Comparison of ENCODE assay signal across 31 cellular contexts in genomic region chr10:28640551-28640950, GRCh38. TPM values are rescaled to one million over a fixed set of nuclear protein-coding genes. Genes with fewer than 3 reads are reported as not detected.
"Had no signal": no experiment of that assay in that cellular context is flagged by ENCODE, and none has a peak within 500 bp of the region (broad histone marks: within the 10 kb centered on the region; RNA-seq: fewer than 3 reads in every experiment).

No MANE protein-coding gene starts in this region.

- H3K9me3 ChIP-seq: adrenal gland, body of pancreas had no signal

- H3K36me3 ChIP-seq: adrenal gland, brain microvascular endothelial cell, breast epithelium had no signal

- H3K4me1 ChIP-seq: adrenal gland, body of pancreas, breast epithelium had no signal

- H3K27ac ChIP-seq: adrenal gland, body of pancreas, brain microvascular endothelial cell, breast epithelium, VCaP had no signal

- H3K4me3 ChIP-seq: adrenal gland, body of pancreas, breast epithelium had no signal

- DNase-seq: activated B cell treated with CpG ODN at 0.5 μM for 24 hours; activated CD4-positive, alpha-beta memory T cell treated with anti-CD3 and anti-CD28 coated beads for 36 hours; activated CD4-positive, alpha-beta T cell treated with anti-CD3 and anti-CD28 coated beads for 4 hours; activated CD4-positive, alpha-beta T cell treated with anti-CD3 and anti-CD28 coated beads, Interleukin-2, amount 10 ng/mL, durations not matched to agents 24 days and 14 days; activated CD4-positive, alpha-beta T cell treated with anti-CD3 and anti-CD28 coated beads, Interleukin-2, amount 50 U/mL, for 1 hour; activated CD4-positive, alpha-beta T cell treated with anti-CD3 and anti-CD28 coated beads, Interleukin-2, amount 50 U/mL, for 4 hours; activated CD4-positive, CD25-positive, alpha-beta regulatory T cell treated with anti-CD3 and anti-CD28 coated beads, Interleukin-2, amount 50 U/mL, for 72 hours; activated CD8-positive, alpha-beta memory T cell treated with anti-CD3 and anti-CD28 coated beads, Interleukin-2, amount 10 ng/mL, durations not matched to agents 7 days and 5 days; activated CD8-positive, alpha-beta T cell treated with anti-CD3 and anti-CD28 coated beads for 36 hours; activated effector memory CD4-positive, alpha-beta T cell treated with anti-CD3 and anti-CD28 coated beads, Interleukin-2, amount 50 U/mL, for 16 hours; activated gamma-delta T cell treated with Interleukin-2 at 50 U/mL for 16 hours; activated naive CD4-positive, alpha-beta T cell; activated naive CD4-positive, alpha-beta T cell treated with anti-CD3 and anti-CD28 coated beads for 36 hours; activated naive CD4-positive, alpha-beta T cell treated with anti-CD3 and anti-CD28 coated beads, Interleukin-2, amount 50 U/mL, for 16 hours; activated naive CD8-positive, alpha-beta T cell treated with anti-CD3 and anti-CD28 coated beads for 36 hours; activated T-cell treated with anti-CD3 and anti-CD28 coated beads for 4 hours; activated T-cell treated with anti-CD3 and anti-CD28 coated beads, Interleukin-2, amount 50 U/mL, for 1 hour; activated T-cell treated with anti-CD3 and anti-CD28 coated beads, Interleukin-2, amount 50 U/mL, for 4 hours; activated T-cell treated with anti-CD3 and anti-CD28 coated beads, Interleukin-2, amount 50 U/mL, for 72 hours; adrenal gland; amniotic stem cell; aorta; body of pancreas; brain microvascular endothelial cell; central memory CD4-positive, alpha-beta T cell; T-helper 1 cell; T-helper 2 cell; T-helper 9 cell had no signal

- H3K27me3 ChIP-seq: adrenal gland, body of pancreas, brain microvascular endothelial cell, breast epithelium had no signal

RNA-seq across cellular contexts. Expression of gene BAMBI, which starts 36.8 kb away (rescaled TPM):
- total RNA-seq: activated T-helper 17 cell treated with anti-CD3 and anti-CD28 coated beads, Interleukin-2, amount 50 U/mL, for 72 hours had no signal
